9 cellular contexts compared by ENCODE assay signal in genomic region chr7:139618482-139619366, GRCh38.
A peak's percentile ranks its signal among the peaks of the same experiment; 100 is the strongest.
DNase-seq lines count a peak whose midpoint lies in the region; ATAC-seq lines count a peak whose summit lies in the region.
"Had no signal": no experiment of that assay in that cellular context is flagged by ENCODE, and none has a peak within 500 bp of the region (broad histone marks: within the 10 kb centered on the region; RNA-seq: fewer than 3 reads in every experiment).

No MANE protein-coding gene starts in this region.

- no peaks in the 10 kb centered on the region for H3K27me3 Mint-ChIP-seq in activated T-cell treated with anti-CD3 and anti-CD28 coated beads, Interleukin-2, amount 50 U/mL, for 24 hours
- H3K27me3 Mint-ChIP-seq: activated naive CD8-positive, alpha-beta T cell had no signal

- DNase-seq in NCI-H748 (lab: John Stamatoyannopoulos, UW; ENCODE audit: unreplicated experiment) (peak; percentile 14), NCI-H748 treated with DMSO at 0.1 percent for 48 hours (lab: John Stamatoyannopoulos, UW) (no peak), NCI-H2171 treated with DMSO at 0.1 percent for 48 hours (lab: John Stamatoyannopoulos, UW) (peak; percentile 41), left cardiac atrium (peak; percentile 53), ureter (ENCODE audit: low spot score) (no peak), NCI-H2029 treated with DMSO at 0.1 percent for 48 hours (lab: John Stamatoyannopoulos, UW) (no peak)
- peak; percentile 65 for DNase-seq in activated T-cell treated with anti-CD3 and anti-CD28 coated beads, Interleukin-2, amount 50 U/mL, for 24 hours
- DNase-seq in stimulated activated CD4-positive, alpha-beta T cell treated with anti-CD3 and anti-CD28 coated beads, Interleukin-15, amount 100 ng/mL, for 24 hours, result peak; percentile 66

- no peaks in the 10 kb centered on the region for H3K9me3 Mint-ChIP-seq in activated T-cell treated with anti-CD3 and anti-CD28 coated beads, Interleukin-2, amount 50 U/mL, for 24 hours

- peak; percentile 53 to 62 for ATAC-seq in left cardiac atrium

- H3K36me3 Mint-ChIP-seq in activated T-cell treated with anti-CD3 and anti-CD28 coated beads, Interleukin-2, amount 50 U/mL, for 24 hours (ENCODE audit: low read depth), result peaks cover 62% of the 10 kb centered on the region

- H3K4me1 Mint-ChIP-seq in activated T-cell treated with anti-CD3 and anti-CD28 coated beads, Interleukin-2, amount 50 U/mL, for 24 hours (ENCODE audit: low read depth), result peaks cover 7% of the 10 kb centered on the region

- H3K27ac Mint-ChIP-seq in activated T-cell treated with anti-CD3 and anti-CD28 coated beads, Interleukin-2, amount 50 U/mL, for 24 hours, result peak overlapping the region; percentile 53
- H3K27ac Mint-ChIP-seq: activated naive CD8-positive, alpha-beta T cell had no signal

- H3K4me3 Mint-ChIP-seq in activated T-cell treated with anti-CD3 and anti-CD28 coated beads, Interleukin-2, amount 50 U/mL, for 24 hours, result no peak overlapping the region
- H3K4me3 Mint-ChIP-seq: activated naive CD8-positive, alpha-beta T cell had no signal

- intact Hi-C loops in left cardiac atrium (cut with DNase I), result loop anchor here in 1 of 2 donors (1.0 kb wide), 1 partner anchor 384 kb away; no protein-coding TSS in a partner anchor

Comparison
In these comparisons a context has a peak if more than half of its experiments do, and no peak if none do; other contexts are left out.
1. DNase-seq: peak in NCI-H748 (single experiment), NCI-H2171 treated with DMSO at 0.1 percent for 48 hours (single experiment), activated T-cell treated with anti-CD3 and anti-CD28 coated beads, Interleukin-2, amount 50 U/mL, for 24 hours (single experiment), left cardiac atrium (single experiment) and stimulated activated CD4-positive, alpha-beta T cell treated with anti-CD3 and anti-CD28 coated beads, Interleukin-15, amount 100 ng/mL, for 24 hours (single experiment); none in NCI-H748 treated with DMSO at 0.1 percent for 48 hours (single experiment), ureter (single experiment) and NCI-H2029 treated with DMSO at 0.1 percent for 48 hours (single experiment).